In the genomic region with DNA sequence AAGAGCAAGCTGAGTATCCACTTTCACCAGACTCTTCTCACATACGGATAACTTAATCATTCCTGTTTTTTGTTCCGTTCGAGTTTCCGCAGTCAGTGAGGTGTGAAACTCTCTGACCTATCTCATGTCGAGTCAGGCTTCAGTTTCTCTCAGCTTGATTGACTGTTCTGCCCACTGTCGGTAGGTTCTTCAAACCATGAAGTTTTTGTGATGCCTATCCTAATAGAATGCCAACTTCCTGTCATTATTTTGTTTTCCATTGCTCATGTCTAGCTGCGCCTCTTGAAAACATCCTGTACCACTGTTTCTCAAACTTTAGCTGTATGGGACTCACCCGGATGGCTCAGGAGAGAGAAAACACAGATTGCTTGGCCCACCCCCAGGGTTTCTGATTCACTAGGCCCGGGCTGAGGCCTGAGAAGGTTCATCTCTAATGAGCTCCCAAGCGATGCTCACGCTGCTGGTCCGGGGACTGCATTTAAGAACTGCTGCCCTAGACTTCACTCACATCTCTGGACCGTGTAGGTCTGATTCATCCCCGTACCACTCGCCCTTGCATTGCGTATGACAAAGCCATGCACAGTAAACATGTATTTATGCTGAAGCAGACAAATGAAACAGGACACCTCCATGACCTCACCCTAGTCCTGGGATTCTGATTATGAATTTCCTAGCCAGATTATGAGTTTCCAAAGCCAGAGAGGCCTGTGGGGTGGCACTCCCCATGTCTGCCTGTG, we compare ENCODE assay signal across 1 cellular context.
TF ChIP-seq lines count a peak whose summit lies in the region.

No MANE protein-coding gene starts in this region.

TF ChIP-seq in H1, 55 proteins besides CTCF, POLR2A, EP300 and RAD21 (continued from another document):
- no peak for TF ChIP-seq SP1 (IDR thresholded peaks at IDR 0.05; ENCODE audit: low read depth, low read length)
- no peak for TF ChIP-seq YY1 (IDR thresholded peaks at IDR 0.05; ENCODE audit: low read depth, low read length)
- TF ChIP-seq MAFK (IDR thresholded peaks at IDR 0.05; ENCODE audit: low read depth, low read length), result no peak
- TF ChIP-seq TBP (IDR thresholded peaks at IDR 0.05; ENCODE audit: low read depth, low read length), result no peak
- TF ChIP-seq, protein P1, sequence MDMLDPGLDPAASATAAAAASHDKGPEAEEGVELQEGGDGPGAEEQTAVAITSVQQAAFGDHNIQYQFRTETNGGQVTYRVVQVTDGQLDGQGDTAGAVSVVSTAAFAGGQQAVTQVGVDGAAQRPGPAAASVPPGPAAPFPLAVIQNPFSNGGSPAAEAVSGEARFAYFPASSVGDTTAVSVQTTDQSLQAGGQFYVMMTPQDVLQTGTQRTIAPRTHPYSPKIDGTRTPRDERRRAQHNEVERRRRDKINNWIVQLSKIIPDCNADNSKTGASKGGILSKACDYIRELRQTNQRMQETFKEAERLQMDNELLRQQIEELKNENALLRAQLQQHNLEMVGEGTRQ (IDR thresholded peaks at IDR 0.05; ENCODE audit: low read length), result no peak
- TF ChIP-seq NANOG (IDR thresholded peaks at IDR 0.05; ENCODE audit: insufficient read depth, low read depth, low read length, poor library complexity, severe bottlenecking), result no peak
- no peak for TF ChIP-seq ASH2L (IDR thresholded peaks at IDR 0.05; ENCODE audit: low read length)
- TF ChIP-seq, protein P2, sequence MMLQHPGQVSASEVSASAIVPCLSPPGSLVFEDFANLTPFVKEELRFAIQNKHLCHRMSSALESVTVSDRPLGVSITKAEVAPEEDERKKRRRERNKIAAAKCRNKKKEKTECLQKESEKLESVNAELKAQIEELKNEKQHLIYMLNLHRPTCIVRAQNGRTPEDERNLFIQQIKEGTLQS (IDR thresholded peaks at IDR 0.05; ENCODE audit: insufficient read depth, low read depth, low read length), result no peak
- TF ChIP-seq SIRT6 (IDR thresholded peaks at IDR 0.05; ENCODE audit: low read length), result no peak
- no peak for TF ChIP-seq POLR2AphosphoS5 (IDR thresholded peaks at IDR 0.05; ENCODE audit: low read depth, low read length)
- TF ChIP-seq CTBP2 (IDR thresholded peaks at IDR 0.05; ENCODE audit: borderline replicate concordance, insufficient read depth, insufficient read length, low read length), result no peak
TF ChIP-seq in H1: peak in this region for 0.
